ENCODE assay signal across 13 cellular contexts in the genomic region with DNA sequence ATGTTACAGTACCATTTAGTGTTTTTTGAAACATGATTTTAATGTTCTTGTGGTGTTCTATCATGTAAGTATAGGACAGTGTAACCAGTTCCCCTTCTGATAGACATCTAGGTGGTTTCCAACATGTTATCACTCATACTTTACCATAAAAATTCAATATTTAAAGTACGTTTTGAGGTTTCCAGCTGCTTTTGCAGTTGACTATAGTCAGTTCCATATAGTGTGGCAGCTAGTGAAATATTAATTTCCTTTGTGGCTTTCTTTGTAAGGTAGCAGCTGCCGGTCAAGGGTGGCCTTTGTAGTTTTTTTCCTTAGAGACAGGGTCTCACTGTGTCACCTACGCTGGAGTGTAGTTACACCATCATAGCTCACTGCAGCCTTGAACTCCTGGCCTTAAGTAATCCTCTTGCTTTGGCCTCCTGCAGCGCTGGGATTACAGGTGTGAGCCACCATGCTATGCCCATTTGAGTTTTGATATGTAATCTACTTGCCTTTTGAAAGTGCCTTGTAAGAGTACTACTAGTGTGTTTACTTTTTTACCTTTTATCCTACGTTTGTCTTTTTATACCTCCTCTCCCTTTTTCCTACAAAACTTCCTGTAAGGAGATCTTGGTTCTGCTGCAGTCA.
A peak's percentile ranks its signal among the peaks of the same experiment; 100 is the strongest.
DNase-seq lines count a peak whose midpoint lies in the region; ATAC-seq and TF ChIP-seq lines count a peak whose summit lies in the region.
"Had no signal": no experiment of that assay in that cellular context is flagged by ENCODE, and none has a peak within 500 bp of the region (broad histone marks: within the 10 kb centered on the region; RNA-seq: fewer than 3 reads in every experiment).

No MANE protein-coding gene starts in this region.

- H3K27me3 ChIP-seq in BLaER1 (no peaks in the 10 kb centered on the region), OCI-LY3 (ENCODE audit: low read depth, low read length) (no peaks in the 10 kb centered on the region), Karpas-422 (ENCODE audit: low read length) (no peaks in the 10 kb centered on the region), right cardiac atrium (ENCODE audit: control insufficient read depth, insufficient read depth) (no peaks in the 10 kb centered on the region)
- H3K27me3 ChIP-seq: sigmoid colon had no signal

- H3K9ac ChIP-seq in BLaER1 (no peak overlapping the region), OCI-LY3 (ENCODE audit: low read length) (peak overlapping the region; percentile 36; the same call in 1 of the 2 replicates), Karpas-422 (ENCODE audit: low read length) (no peak overlapping the region)

- no peak overlapping the region for H3K4me3 ChIP-seq in BLaER1
- peak overlapping the region; percentile 59 for H3K4me3 ChIP-seq in OCI-LY3 (ENCODE audit: low read length)
- H3K4me3 ChIP-seq in Karpas-422 (ENCODE audit: low read length): no peak overlapping the region
- H3K4me3 ChIP-seq in right cardiac atrium (ENCODE audit: low read length): no peak overlapping the region
- H3K4me3 ChIP-seq: sigmoid colon had no signal

- WGBS in right cardiac atrium: 71% methylated on average over 5 of the region's 5 CpGs

- no peak overlapping the region for H2AFZ ChIP-seq in OCI-LY3 (ENCODE audit: low read depth, low read length)
- no peak overlapping the region for H2AFZ ChIP-seq in Karpas-422 (ENCODE audit: low read length)

- H3K27ac ChIP-seq in BLaER1 (no peak overlapping the region), OCI-LY3 (ENCODE audit: low read length) (peak overlapping the region; percentile 64), Karpas-422 (ENCODE audit: low read length) (no peak overlapping the region), right cardiac atrium (ENCODE audit: low read length) (no peak overlapping the region)

- TF ChIP-seq CTCF in OCI-LY3 (IDR thresholded peaks at IDR 0.05; ENCODE audit: low read depth, low read length): no peak

- H3K9me3 ChIP-seq in BLaER1 (peaks cover 7% of the 10 kb centered on the region; the same call in 1 of the 2 replicates), OCI-LY3 (ENCODE audit: insufficient read depth, low read length) (no peaks in the 10 kb centered on the region), Karpas-422 (ENCODE audit: low read length) (no peaks in the 10 kb centered on the region), right cardiac atrium (ENCODE audit: control insufficient read depth, low read length) (no peaks in the 10 kb centered on the region)
- H3K9me3 ChIP-seq: sigmoid colon had no signal

- H3K4me1 ChIP-seq in BLaER1 (peaks cover 38% of the 10 kb centered on the region), OCI-LY3 (ENCODE audit: low read length) (peaks cover 51% of the 10 kb centered on the region), Karpas-422 (ENCODE audit: low read length) (no peaks in the 10 kb centered on the region), right cardiac atrium (ENCODE audit: control insufficient read depth, insufficient read depth, low read length) (peaks cover 7% of the 10 kb centered on the region)

- 0 out of 2 replicates have a peak overlapping the region, but pooled peaks have one; percentile 4 for H3K4me2 ChIP-seq in BLaER1
- peak overlapping the region; percentile 84 for H3K4me2 ChIP-seq in OCI-LY3 (ENCODE audit: low read length)
- no peak overlapping the region for H3K4me2 ChIP-seq in Karpas-422 (ENCODE audit: low read depth, low read length, poor library complexity, severe bottlenecking)

- peaks cover 21% of the 10 kb centered on the region for H3K79me2 ChIP-seq in OCI-LY3 (ENCODE audit: low read length)
- no peaks in the 10 kb centered on the region for H3K79me2 ChIP-seq in Karpas-422 (ENCODE audit: low read length)

- DNase-seq in NCI-H187 treated with DMSO at 0.1 percent for 48 hours (lab: John Stamatoyannopoulos, UW) (no peak), NCI-H526 (lab: John Stamatoyannopoulos, UW) (no peak), Karpas-422 (no peak), right cardiac atrium (no peak)
- DNase-seq: activated effector memory CD4-positive, alpha-beta T cell treated with Interleukin-2 at 50 U/mL for 16 hours; left colon; sigmoid colon; stimulated activated naive CD4-positive, alpha-beta T cell had no signal

- H4K20me1 ChIP-seq in BLaER1 (no peaks in the 10 kb centered on the region), OCI-LY3 (ENCODE audit: insufficient read depth, low read length) (no peaks in the 10 kb centered on the region), Karpas-422 (ENCODE audit: insufficient read depth, low read depth, low read length) (no peaks in the 10 kb centered on the region)

- ATAC-seq in GM18909 (IDR thresholded peaks at IDR 0.05; ENCODE audit: poor library complexity, unreplicated experiment) (peak; percentile 85), HG02840 (IDR thresholded peaks at IDR 0.05; ENCODE audit: low FRiP score, unreplicated experiment) (peak; percentile 84), right cardiac atrium (no peak)
- ATAC-seq: left colon, SK-N-SH treated with all-trans-retinoic acid at 6 μM for 48 hours had no signal

- no peaks in the 10 kb centered on the region for H3K36me3 ChIP-seq in BLaER1
- H3K36me3 ChIP-seq in OCI-LY3 (replicated peaks; ENCODE audit: low read depth, low read length): no peaks in the 10 kb centered on the region
- H3K36me3 ChIP-seq in Karpas-422 (ENCODE audit: insufficient read depth, low read length): no peaks in the 10 kb centered on the region
- H3K36me3 ChIP-seq: sigmoid colon had no signal

- intact Hi-C loops in right cardiac atrium (cut with DNase I): no loop called here

- no peaks in the 10 kb centered on the region for H3K9me2 ChIP-seq in Karpas-422 (replicated peaks; ENCODE audit: insufficient read depth, low read length)

Comparison
In these comparisons a context has a peak if more than half of its experiments do, and no peak if none do; other contexts are left out.
1. ATAC-seq: peak in GM18909 (single experiment) and HG02840 (single experiment); none in right cardiac atrium (0 of 2).